ENCODE assay signal across 8 cellular contexts in genomic region chr3:132549890-132550578, GRCh38.
DNase-seq lines count a peak whose midpoint lies in the region; ATAC-seq lines count a peak whose summit lies in the region.

No MANE protein-coding gene starts in this region.

- ATAC-seq in GM19025 (IDR thresholded peaks at IDR 0.05; ENCODE audit: low read depth, unreplicated experiment) (peak; percentile 70), HG03175 (IDR thresholded peaks at IDR 0.05; ENCODE audit: unreplicated experiment) (peak; percentile 66)

- no peaks in the 10 kb centered on the region for H4K20me1 ChIP-seq in BLaER1

- H3K36me3 ChIP-seq in BLaER1, result no peaks in the 10 kb centered on the region

- peak overlapping the region; percentile 42 for H3K4me2 ChIP-seq in BLaER1

- peaks cover 9% of the 10 kb centered on the region; the same call in 1 of the 2 replicates for H3K9me3 ChIP-seq in BLaER1

- peaks cover 17% of the 10 kb centered on the region for H3K4me1 ChIP-seq in BLaER1

- H3K4me3 ChIP-seq in BLaER1, result no peak overlapping the region

- H3K27me3 ChIP-seq in BLaER1, result no peaks in the 10 kb centered on the region

- H3K9ac ChIP-seq in BLaER1, result no peak overlapping the region

- no peak overlapping the region for H3K27ac ChIP-seq in BLaER1

- DNase-seq in amniotic epithelial cell (ENCODE audit: low read depth) (peak; percentile 49), NCI-H1417 (lab: John Stamatoyannopoulos, UW) (no peak), medulla oblongata (ENCODE audit: extremely low spot score) (no peak), NCI-H82 treated with DMSO at 0.1 percent for 48 hours (lab: John Stamatoyannopoulos, UW; ENCODE audit: unreplicated experiment) (no peak)
- no peak for DNase-seq in stimulated activated CD4-positive, alpha-beta T cell treated with anti-CD3 and anti-CD28 coated beads, Interleukin-12 subunit alpha, Interleukin-12 subunit beta, amount 100 ng/mL, for 4 hours
